ENCODE assay signal across 11 cellular contexts in genomic region chr11:9462806-9463537, GRCh38. TPM values are rescaled to one million over a fixed set of nuclear protein-coding genes. Genes with fewer than 3 reads are reported as not detected.
A peak's percentile ranks its signal among the peaks of the same experiment; 100 is the strongest.
DNase-seq lines count a peak whose midpoint lies in the region; ATAC-seq, FAIRE-seq and TF ChIP-seq lines count a peak whose summit lies in the region.
"Had no signal": no experiment of that assay in that cellular context is flagged by ENCODE, and none has a peak within 500 bp of the region (broad histone marks: within the 10 kb centered on the region; RNA-seq: fewer than 3 reads in every experiment).

No MANE protein-coding gene starts in this region.

- H4K20me1 ChIP-seq in HCT116 (ENCODE audit: insufficient read depth) = no peaks in the 10 kb centered on the region

- H3K79me2 ChIP-seq in ACC112 (ENCODE audit: control insufficient read depth, insufficient read depth, low read length, unreplicated experiment) = peaks cover 48% of the 10 kb centered on the region
- H3K79me2 ChIP-seq in HCT116 (ENCODE audit: insufficient read depth, low read length) = peaks cover 74% of the 10 kb centered on the region

- peak overlapping the region; percentile 98 for H3K4me3 Mint-ChIP-seq in activated naive CD8-positive, alpha-beta T cell

- H2BK12ac ChIP-seq in mesenchymal stem cell (ENCODE audit: low read length in 2 of 2) = no peak overlapping the region

- H3K27me3 Mint-ChIP-seq in activated naive CD8-positive, alpha-beta T cell = no peaks in the 10 kb centered on the region

- no peaks in the 10 kb centered on the region for H3K9me3 ChIP-seq in HCT116 (ENCODE audit: control insufficient read depth in 1 of 2, insufficient read depth in 1 of 2, low read depth in 1 of 2, low read length in 2 of 2)
- no peaks in the 10 kb centered on the region for H3K9me3 ChIP-seq in mesenchymal stem cell (ENCODE audit: control insufficient read depth, low read length)
- H3K9me3 ChIP-seq in adrenal gland (replicated peaks in 1 of 3) = no peaks in the 10 kb centered on the region

- no peak overlapping the region for H3K23ac ChIP-seq in mesenchymal stem cell (ENCODE audit: low read length in 2 of 2)

- no peak overlapping the region for H3K18ac ChIP-seq in mesenchymal stem cell (ENCODE audit: low read depth in 1 of 2, low read length in 2 of 2)

- H3K27ac ChIP-seq in ACC112 (ENCODE audit: low read depth, low read length) (no peak overlapping the region), HCT116 (ENCODE audit: low read depth, low read length) (peak overlapping the region; percentile 49; the same call in 1 of the 2 replicates), mesenchymal stem cell (ENCODE audit: low read length, poor library complexity, severe bottlenecking) (no peak overlapping the region), adrenal gland (no peak overlapping the region)

- peak overlapping the region; percentile 41; the same call in 1 of the 2 replicates for H3K4me3 ChIP-seq in ACC112 (ENCODE audit: low read depth, low read length)
- H3K4me3 ChIP-seq in HCT116 (replicated peaks in 1 of 2; ENCODE audit: low read depth in 1 of 2, low read length in 2 of 2) = peak overlapping the region in 1 of 2 experiments; percentile 3; a peak in 1 of 4 replicates
- no peak overlapping the region for H3K4me3 ChIP-seq in mesenchymal stem cell (ENCODE audit: insufficient read depth in 1 of 2, low read depth in 1 of 2, low read length in 2 of 2)
- H3K4me3 ChIP-seq in adrenal gland = no peak overlapping the region
- H3K4me3 ChIP-seq: lung had no signal

- no peak for TF ChIP-seq RAD21 in HCT116 (IDR thresholded peaks at IDR 0.05; ENCODE audit: low read depth)

- H3K9ac ChIP-seq in HCT116 (ENCODE audit: low read length) = peak overlapping the region; percentile 24
- no peak overlapping the region for H3K9ac ChIP-seq in mesenchymal stem cell (ENCODE audit: low read length)

- ATAC-seq in HCT116 (no peak), esophagus mucosa (no peak), HG03196 (IDR thresholded peaks at IDR 0.05; ENCODE audit: unreplicated experiment) (no peak)

- H3K36me3 ChIP-seq in ACC112 (ENCODE audit: insufficient read depth, low read length) (no peaks in the 10 kb centered on the region), HCT116 (ENCODE audit: control insufficient read depth in 1 of 2, insufficient read depth in 2 of 2, low read length in 2 of 2) (no peaks in the 10 kb centered on the region), mesenchymal stem cell (ENCODE audit: control insufficient read depth in 1 of 2, insufficient read depth in 2 of 2, low read depth in 1 of 2, low read length in 2 of 2) (no peaks in the 10 kb centered on the region), adrenal gland (replicated peaks in 1 of 2) (no peaks in the 10 kb centered on the region)

- H3K4ac ChIP-seq in mesenchymal stem cell (ENCODE audit: low read depth in 1 of 2, low read length in 2 of 2) = no peak overlapping the region

- peaks cover 29% of the 10 kb centered on the region for H3K4me1 Mint-ChIP-seq in activated naive CD8-positive, alpha-beta T cell (ENCODE audit: low read depth)

- H2BK15ac ChIP-seq in mesenchymal stem cell (ENCODE audit: low read depth, poor library complexity, severe bottlenecking) = no peak overlapping the region

- CTCF ChIA-PET in HCT116 (lab: Charles Lee) = no interaction called here

- intact Hi-C loops in HCT116 (cut with micrococcal nuclease) (loop anchor here (5.0 kb wide), 1 partner anchor 149 kb away; no protein-coding TSS in a partner anchor), adrenal gland (cut with DNase I) (no loop called here)

- no peaks in the 10 kb centered on the region for H3K9me2 ChIP-seq in HCT116 (ENCODE audit: insufficient read depth)

- H3K9me3 Mint-ChIP-seq in activated naive CD8-positive, alpha-beta T cell (ENCODE audit: low read depth) = no peaks in the 10 kb centered on the region

- TF ChIP-seq CTCF in HCT116 (IDR thresholded peaks at IDR 0.05 in 2 of 3, conservative IDR thresholded peaks at IDR 0.05 in 1 of 3; ENCODE audit: borderline replicate concordance in 1 of 3, insufficient read depth in 1 of 3, low read depth in 2 of 3, low read length in 2 of 3) (no peak), adrenal gland (IDR thresholded peaks at IDR 0.05) (no peak)

- RAD21 ChIA-PET in HCT116 (lab: Charles Lee; ENCODE audit: low non-redundant PET in 1 of 2, low total read pairs in 2 of 2, uncharacterized antibody in 2 of 2, unreplicated experiment in 2 of 2) = no interaction called here

- FAIRE-seq in HTR-8/SVneo (lab: Jason Lieb, UNC) = no peak

- H3K79me1 ChIP-seq in mesenchymal stem cell (replicated peaks; ENCODE audit: low read length, poor library complexity, severe bottlenecking) = peaks cover 5% of the 10 kb centered on the region

- H2AK5ac ChIP-seq in mesenchymal stem cell (ENCODE audit: low read length, severe bottlenecking) = no peak overlapping the region

- TF ChIP-seq POLR2A in HCT116 (IDR thresholded peaks at IDR 0.05; ENCODE audit: borderline replicate concordance, extremely low read depth, insufficient read depth, insufficient read length) (no peak), adrenal gland (IDR thresholded peaks at IDR 0.05) (no peak)

- POLR2A ChIA-PET in HCT116 (lab: Charles Lee) = no interaction called here

- H3K4me1 ChIP-seq in ACC112 (ENCODE audit: control insufficient read depth, insufficient read depth, low read length, unreplicated experiment) (peaks cover 15% of the 10 kb centered on the region), HCT116 (ENCODE audit: control insufficient read depth in 1 of 2, insufficient read depth in 2 of 2, low read length in 2 of 2) (peaks cover 10 to 27% of the 10 kb centered on the region in 2 experiments), mesenchymal stem cell (ENCODE audit: control insufficient read depth, insufficient read depth, low read depth, low read length) (peaks cover 5% of the 10 kb centered on the region), adrenal gland (replicated peaks in 1 of 2) (peaks cover 8 to 20% of the 10 kb centered on the region in 2 donors)

- BruUV-seq in HCT116 (replicated peaks; lab: Mats Ljungman, UMichigan) = no TSS peak

- H4K8ac ChIP-seq in mesenchymal stem cell (ENCODE audit: low read length) = no peak overlapping the region

- no peak overlapping the region for H3K14ac ChIP-seq in mesenchymal stem cell (ENCODE audit: low read length in 2 of 2)

- no peak overlapping the region for H2AFZ ChIP-seq in ACC112 (ENCODE audit: low read length, unreplicated experiment)
- no peak overlapping the region for H2AFZ ChIP-seq in HCT116 (ENCODE audit: low read depth, low read length, poor library complexity, severe bottlenecking)
- H2AFZ ChIP-seq in mesenchymal stem cell (ENCODE audit: low read depth, low read length) = no peak overlapping the region

- WGBS in mesenchymal stem cell = 91% methylated on average over 7 of the region's 8 CpGs
- 90 to 95% (median 93%) methylated on average over 8 of the region's 8 CpGs for WGBS in adrenal gland, 4 donors

- H3K27me3 ChIP-seq in ACC112 (ENCODE audit: insufficient read depth, low read length) (no peaks in the 10 kb centered on the region), HCT116 (ENCODE audit: insufficient read depth, low read length) (no peaks in the 10 kb centered on the region), mesenchymal stem cell (ENCODE audit: control insufficient read depth in 1 of 2, insufficient read depth in 1 of 2, low read length in 2 of 2) (no peaks in the 10 kb centered on the region), adrenal gland (no peaks in the 10 kb centered on the region)

- H3K27ac Mint-ChIP-seq in activated naive CD8-positive, alpha-beta T cell = peak overlapping the region; percentile 86

- DNase-seq in HCT116 (ENCODE audit: low read depth, low spot score) = no peak
- peak; percentile 21 for DNase-seq in mesenchymal stem cell
- DNase-seq in HTR-8/SVneo (ENCODE audit: insufficient read length, low spot score) = no peak
- no peak for DNase-seq in adrenal gland
- DNase-seq: H7, NCI-H1048 had no signal

- no peak overlapping the region for H2BK120ac ChIP-seq in mesenchymal stem cell (ENCODE audit: low read depth, low read length)

- peaks cover 7% of the 10 kb centered on the region for H3K36me3 Mint-ChIP-seq in activated naive CD8-positive, alpha-beta T cell

- H4K91ac ChIP-seq in mesenchymal stem cell (ENCODE audit: low read length) = no peak overlapping the region

- peak overlapping the region; percentile 83 for H3K4me2 ChIP-seq in HCT116 (ENCODE audit: low read length)
- H3K4me2 ChIP-seq in mesenchymal stem cell (ENCODE audit: low read length, poor library complexity, severe bottlenecking) = no peak overlapping the region

- H2BK5ac ChIP-seq in mesenchymal stem cell (ENCODE audit: low read depth, low read length, poor library complexity, severe bottlenecking) = no peak overlapping the region

TF ChIP-seq in HCT116, 20 proteins besides CTCF, POLR2A, EP300 and RAD21:
- no peak for TF ChIP-seq SIN3A (IDR thresholded peaks at IDR 0.05; ENCODE audit: low read depth)
- TF ChIP-seq TCF7L2 (IDR thresholded peaks at IDR 0.05; ENCODE audit: borderline replicate concordance, extremely low read depth, insufficient read depth, insufficient read length) = no peak
- 0 out of 2 replicates have a peak, but pooled peaks have one; percentile 28 for TF ChIP-seq MAX (IDR thresholded peaks at IDR 0.05)
- TF ChIP-seq ATF3 (IDR thresholded peaks at IDR 0.05) = no peak
- peak; percentile 34; the same call in 1 of the 2 replicates for TF ChIP-seq FOSL1 (IDR thresholded peaks at IDR 0.05; ENCODE audit: low read depth)

RNA-seq across cellular contexts. Expression of gene ZNF143, which starts 2.2 kb away (rescaled TPM):
- total RNA-seq in HCT116 (2021; ENCODE audit: unreplicated experiment) (27.5 TPM), esophagus mucosa (12.6 TPM), adrenal gland (10 to 100 TPM in 6 of 8 donors, 1 to 10 TPM in 2; 8.3 to 29.8 (median 17.1) TPM)
- 28.8 and 35.1 TPM in 2 replicates for polyA plus RNA-seq in HCT116 (2012)
- 12.3 TPM for polyA plus RNA-seq in mesenchymal stem cell (2013, experiment 1 of 2)
- polyA plus RNA-seq in mesenchymal stem cell (2013, experiment 2 of 2) = 11.8 TPM
- polyA plus RNA-seq in adrenal gland = 10 to 100 TPM in 1 of 3 donors, 1 to 10 TPM in 2; 6.8 to 23.1 (median 7.4) TPM
